In genomic region chr5:67681703-67682102, GRCh38 we compare ENCODE assay signal across 29 cellular contexts.
"Had no signal": no experiment of that assay in that cellular context is flagged by ENCODE, and none has a peak within 500 bp of the region (broad histone marks: within the 10 kb centered on the region; RNA-seq: fewer than 3 reads in every experiment).

No MANE protein-coding gene starts in this region.

- H3K9me3 ChIP-seq: stomach, suprapubic skin, testis, thoracic aorta, thyroid gland, tibial artery, tibial nerve, transverse colon, upper lobe of left lung, upper lobe of right lung, uterus, vagina had no signal

- H3K4me1 ChIP-seq: testis, thyroid gland, transverse colon, upper lobe of left lung, upper lobe of right lung, uterus had no signal

- H3K4me3 Mint-ChIP-seq: stimulated activated effector memory CD8-positive, alpha-beta T cell treated with anti-CD3 and anti-CD28 coated beads, Interleukin-12 subunit alpha, Interleukin-12 subunit beta, amount 100 ng/mL, for 72 hours; stimulated activated memory B cell treated with anti-CD40 and anti-IgM and Interleukin-4, amounts not matched to agents 10 μg/mL and 1 μg/mL and 100 μg/mL, for 72 hours; stimulated activated naive B cell treated with anti-CD40 and anti-IgM and Interleukin-4, amounts not matched to agents 10 μg/mL and 1 μg/mL and 100 μg/mL, for 72 hours; stimulated activated naive CD8-positive, alpha-beta T cell treated with anti-CD3 and anti-CD28 coated beads, Interleukin-15, amount 100 ng/mL, for 72 hours; stimulated activated naive CD8-positive, alpha-beta T cell treated with anti-CD3 and anti-CD28 coated beads, Interleukin-15, Interleukin-2, amounts not matched to agents 100 ng/mL and 50 ng/mL, for 24 hours; type B pancreatic cell had no signal

- DNase-seq: stimulated activated CD4-positive, alpha-beta T cell treated with anti-CD3 and anti-CD28 coated beads, Interleukin-2, amount 100 ng/mL, for 48 hours; stimulated activated CD4-positive, alpha-beta T cell treated with anti-CD3 and anti-CD28 coated beads, Interleukin-4, amount 100 ng/mL, for 1 hour; stimulated activated CD4-positive, alpha-beta T cell treated with anti-CD3 and anti-CD28 coated beads, Interleukin-4, amount 100 ng/mL, for 24 hours; stimulated activated CD4-positive, alpha-beta T cell treated with anti-CD3 and anti-CD28 coated beads, Interleukin-4, amount 100 ng/mL, for 4 hours; stimulated activated CD8-positive, alpha-beta memory T cell treated with anti-CD3 and anti-CD28 coated beads, Interleukin-4, amount 100 ng/mL, for 48 hours; stimulated activated naive B cell treated with anti-CD40 and anti-IgM and Interleukin-4, amounts not matched to agents 10 μg/mL and 1 μg/mL and 100 μg/mL, for 72 hours; stimulated activated naive CD4-positive, alpha-beta T cell; stimulated activated naive CD4-positive, alpha-beta T cell treated with Interleukin-2 at 50 U/mL for 16 hours; stimulated activated naive CD8-positive, alpha-beta T cell treated with anti-CD3 and anti-CD28 coated beads, Interleukin-15, amount 100 ng/mL, for 72 hours; stimulated activated naive CD8-positive, alpha-beta T cell treated with anti-CD3 and anti-CD28 coated beads, Interleukin-15, Interleukin-2, amounts not matched to agents 100 U/mL and 50 U/mL, for 24 hours; stomach; substantia nigra; testis; thyroid gland; tibial artery; transverse colon; trophoblast cell; upper lobe of left lung; upper lobe of right lung; uterus had no signal

- H3K4me3 ChIP-seq: stomach, suprapubic skin, testis, thoracic aorta, thyroid gland, tibial artery, tibial nerve, transverse colon, upper lobe of left lung, upper lobe of right lung, uterus, vagina had no signal

- ATAC-seq: stimulated activated effector memory CD8-positive, alpha-beta T cell treated with anti-CD3 and anti-CD28 coated beads, Interleukin-12 subunit alpha, Interleukin-12 subunit beta, amount 100 ng/mL, for 72 hours; stimulated activated memory B cell treated with anti-CD40 and anti-IgM and Interleukin-4, amounts not matched to agents 10 μg/mL and 1 μg/mL and 100 μg/mL, for 72 hours; stimulated activated naive B cell treated with anti-CD40 and anti-IgM and Interleukin-4, amounts not matched to agents 10 μg/mL and 1 μg/mL and 100 μg/mL, for 72 hours; stimulated activated naive CD8-positive, alpha-beta T cell treated with anti-CD3 and anti-CD28 coated beads, Interleukin-15, amount 100 ng/mL, for 72 hours; stimulated activated naive CD8-positive, alpha-beta T cell treated with anti-CD3 and anti-CD28 coated beads, Interleukin-15, Interleukin-2, amounts not matched to agents 100 U/mL and 50 U/mL, for 24 hours; upper lobe of right lung had no signal

- H3K27me3 ChIP-seq: stomach, suprapubic skin, testis, thyroid gland, tibial artery, tibial nerve, transverse colon, upper lobe of left lung, upper lobe of right lung, uterus, vagina had no signal

- FAIRE-seq: urothelium cell line had no signal

- H3K9me3 Mint-ChIP-seq: stimulated activated effector memory CD8-positive, alpha-beta T cell treated with anti-CD3 and anti-CD28 coated beads, Interleukin-12 subunit alpha, Interleukin-12 subunit beta, amount 100 ng/mL, for 72 hours; stimulated activated memory B cell treated with anti-CD40 and anti-IgM and Interleukin-4, amounts not matched to agents 10 μg/mL and 1 μg/mL and 100 μg/mL, for 72 hours; stimulated activated naive CD8-positive, alpha-beta T cell treated with anti-CD3 and anti-CD28 coated beads, Interleukin-15, amount 100 ng/mL, for 72 hours; stimulated activated naive CD8-positive, alpha-beta T cell treated with anti-CD3 and anti-CD28 coated beads, Interleukin-15, Interleukin-2, amounts not matched to agents 100 ng/mL and 50 ng/mL, for 24 hours; type B pancreatic cell had no signal

- H3K4me1 Mint-ChIP-seq: stimulated activated effector memory CD8-positive, alpha-beta T cell treated with anti-CD3 and anti-CD28 coated beads, Interleukin-12 subunit alpha, Interleukin-12 subunit beta, amount 100 ng/mL, for 72 hours; stimulated activated memory B cell treated with anti-CD40 and anti-IgM and Interleukin-4, amounts not matched to agents 10 μg/mL and 1 μg/mL and 100 μg/mL, for 72 hours; stimulated activated naive CD8-positive, alpha-beta T cell treated with anti-CD3 and anti-CD28 coated beads, Interleukin-15, amount 100 ng/mL, for 72 hours had no signal

- H3K36me3 ChIP-seq: stomach, suprapubic skin, thoracic aorta, thyroid gland, tibial artery, tibial nerve, transverse colon, upper lobe of left lung, upper lobe of right lung, uterus, vagina had no signal

- H3K27me3 Mint-ChIP-seq: stimulated activated naive CD8-positive, alpha-beta T cell treated with anti-CD3 and anti-CD28 coated beads, Interleukin-15, amount 100 ng/mL, for 72 hours had no signal

- H3K27ac ChIP-seq: stomach, suprapubic skin, testis, thoracic aorta, thyroid gland, tibial artery, tibial nerve, transverse colon, upper lobe of left lung, upper lobe of right lung, uterus, vagina had no signal

- H3K27ac Mint-ChIP-seq: stimulated activated effector memory CD8-positive, alpha-beta T cell treated with anti-CD3 and anti-CD28 coated beads, Interleukin-12 subunit alpha, Interleukin-12 subunit beta, amount 100 ng/mL, for 72 hours; stimulated activated memory B cell treated with anti-CD40 and anti-IgM and Interleukin-4, amounts not matched to agents 10 μg/mL and 1 μg/mL and 100 μg/mL, for 72 hours; stimulated activated naive B cell treated with anti-CD40 and anti-IgM and Interleukin-4, amounts not matched to agents 10 μg/mL and 1 μg/mL and 100 μg/mL, for 72 hours; stimulated activated naive CD8-positive, alpha-beta T cell treated with anti-CD3 and anti-CD28 coated beads, Interleukin-15, amount 100 ng/mL, for 72 hours; stimulated activated naive CD8-positive, alpha-beta T cell treated with anti-CD3 and anti-CD28 coated beads, Interleukin-15, Interleukin-2, amounts not matched to agents 100 ng/mL and 50 ng/mL, for 24 hours; type B pancreatic cell had no signal

- H3K36me3 Mint-ChIP-seq: stimulated activated effector memory CD8-positive, alpha-beta T cell treated with anti-CD3 and anti-CD28 coated beads, Interleukin-12 subunit alpha, Interleukin-12 subunit beta, amount 100 ng/mL, for 72 hours; stimulated activated memory B cell treated with anti-CD40 and anti-IgM and Interleukin-4, amounts not matched to agents 10 μg/mL and 1 μg/mL and 100 μg/mL, for 72 hours; stimulated activated naive B cell treated with anti-CD40 and anti-IgM and Interleukin-4, amounts not matched to agents 10 μg/mL and 1 μg/mL and 100 μg/mL, for 72 hours; type B pancreatic cell had no signal
